In the genomic region with DNA sequence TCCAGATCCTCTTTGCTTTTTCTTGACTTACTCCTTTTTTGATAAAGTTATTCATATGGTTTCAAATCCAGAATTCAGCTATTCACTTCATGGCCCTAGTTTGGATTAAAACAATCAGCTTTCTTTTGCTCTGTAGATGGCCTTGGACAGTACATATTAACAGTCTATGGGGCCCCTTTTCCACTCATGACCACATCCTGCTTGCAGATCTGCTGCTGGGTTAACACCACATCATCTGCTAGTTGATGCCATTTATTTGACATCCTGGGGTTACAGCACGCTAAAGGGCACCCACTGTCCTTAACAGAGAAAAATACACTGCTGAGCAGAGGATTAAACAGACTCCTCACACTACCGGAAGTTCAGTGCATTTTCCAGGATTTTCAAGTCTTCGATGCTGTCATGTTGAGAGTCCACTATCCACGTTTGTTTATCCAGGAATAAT, we compare ENCODE assay signal across 1 cellular context.
TF ChIP-seq lines count a peak whose summit lies in the region.

No MANE protein-coding gene starts in this region.

TF ChIP-seq in GM12878, 131 proteins besides CTCF, POLR2A, EP300 and RAD21 (continued from another document and continues in another):
- no peak for TF ChIP-seq CEBPZ (IDR thresholded peaks at IDR 0.05; ENCODE audit: low read depth, low read length)
- TF ChIP-seq SMAD5 (IDR thresholded peaks at IDR 0.05; ENCODE audit: low read depth), result no peak
- no peak for TF ChIP-seq RFX5 (IDR thresholded peaks at IDR 0.05; ENCODE audit: low read depth, low read length)
- TF ChIP-seq POLR2AphosphoS5 (IDR thresholded peaks at IDR 0.05; ENCODE audit: low read length), result peak; percentile 95
- TF ChIP-seq FOXM1 (IDR thresholded peaks at IDR 0.05; ENCODE audit: low read depth, low read length), result peak; percentile 43; the same call in 1 of the 2 replicates
- TF ChIP-seq YY1 (IDR thresholded peaks at IDR 0.05; ENCODE audit: low read depth, low read length), result peak; percentile 75; the same call in 1 of the 2 replicates
- TF ChIP-seq MYC (IDR thresholded peaks at IDR 0.05; ENCODE audit: insufficient read depth, insufficient read length, insufficient replicate concordance, low read length, severe bottlenecking), result no peak
- no peak for TF ChIP-seq SUZ12 (IDR thresholded peaks at IDR 0.05; ENCODE audit: unreplicated experiment)
- TF ChIP-seq CREB1 (IDR thresholded peaks at IDR 0.05; ENCODE audit: low read depth), result peak; percentile 46; the same call in 1 of the 2 replicates
- no peak for TF ChIP-seq IRF4 (IDR thresholded peaks at IDR 0.05; ENCODE audit: low read depth, low read length)
- TF ChIP-seq, protein P1, sequence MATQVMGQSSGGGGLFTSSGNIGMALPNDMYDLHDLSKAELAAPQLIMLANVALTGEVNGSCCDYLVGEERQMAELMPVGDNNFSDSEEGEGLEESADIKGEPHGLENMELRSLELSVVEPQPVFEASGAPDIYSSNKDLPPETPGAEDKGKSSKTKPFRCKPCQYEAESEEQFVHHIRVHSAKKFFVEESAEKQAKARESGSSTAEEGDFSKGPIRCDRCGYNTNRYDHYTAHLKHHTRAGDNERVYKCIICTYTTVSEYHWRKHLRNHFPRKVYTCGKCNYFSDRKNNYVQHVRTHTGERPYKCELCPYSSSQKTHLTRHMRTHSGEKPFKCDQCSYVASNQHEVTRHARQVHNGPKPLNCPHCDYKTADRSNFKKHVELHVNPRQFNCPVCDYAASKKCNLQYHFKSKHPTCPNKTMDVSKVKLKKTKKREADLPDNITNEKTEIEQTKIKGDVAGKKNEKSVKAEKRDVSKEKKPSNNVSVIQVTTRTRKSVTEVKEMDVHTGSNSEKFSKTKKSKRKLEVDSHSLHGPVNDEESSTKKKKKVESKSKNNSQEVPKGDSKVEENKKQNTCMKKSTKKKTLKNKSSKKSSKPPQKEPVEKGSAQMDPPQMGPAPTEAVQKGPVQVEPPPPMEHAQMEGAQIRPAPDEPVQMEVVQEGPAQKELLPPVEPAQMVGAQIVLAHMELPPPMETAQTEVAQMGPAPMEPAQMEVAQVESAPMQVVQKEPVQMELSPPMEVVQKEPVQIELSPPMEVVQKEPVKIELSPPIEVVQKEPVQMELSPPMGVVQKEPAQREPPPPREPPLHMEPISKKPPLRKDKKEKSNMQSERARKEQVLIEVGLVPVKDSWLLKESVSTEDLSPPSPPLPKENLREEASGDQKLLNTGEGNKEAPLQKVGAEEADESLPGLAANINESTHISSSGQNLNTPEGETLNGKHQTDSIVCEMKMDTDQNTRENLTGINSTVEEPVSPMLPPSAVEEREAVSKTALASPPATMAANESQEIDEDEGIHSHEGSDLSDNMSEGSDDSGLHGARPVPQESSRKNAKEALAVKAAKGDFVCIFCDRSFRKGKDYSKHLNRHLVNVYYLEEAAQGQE (IDR thresholded peaks at IDR 0.05; ENCODE audit: low read depth, low read length), result 0 out of 2 replicates have a peak, but pooled peaks have one; percentile 13
- TF ChIP-seq PML (IDR thresholded peaks at IDR 0.05; ENCODE audit: low read length), result peak; percentile 76
- TF ChIP-seq, protein P2, sequence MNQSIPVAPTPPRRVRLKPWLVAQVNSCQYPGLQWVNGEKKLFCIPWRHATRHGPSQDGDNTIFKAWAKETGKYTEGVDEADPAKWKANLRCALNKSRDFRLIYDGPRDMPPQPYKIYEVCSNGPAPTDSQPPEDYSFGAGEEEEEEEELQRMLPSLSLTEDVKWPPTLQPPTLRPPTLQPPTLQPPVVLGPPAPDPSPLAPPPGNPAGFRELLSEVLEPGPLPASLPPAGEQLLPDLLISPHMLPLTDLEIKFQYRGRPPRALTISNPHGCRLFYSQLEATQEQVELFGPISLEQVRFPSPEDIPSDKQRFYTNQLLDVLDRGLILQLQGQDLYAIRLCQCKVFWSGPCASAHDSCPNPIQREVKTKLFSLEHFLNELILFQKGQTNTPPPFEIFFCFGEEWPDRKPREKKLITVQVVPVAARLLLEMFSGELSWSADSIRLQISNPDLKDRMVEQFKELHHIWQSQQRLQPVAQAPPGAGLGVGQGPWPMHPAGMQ (IDR thresholded peaks at IDR 0.05; ENCODE audit: borderline replicate concordance), result no peak
- TF ChIP-seq TCF7 (IDR thresholded peaks at IDR 0.05; ENCODE audit: borderline replicate concordance), result no peak
- TF ChIP-seq MTA3 (IDR thresholded peaks at IDR 0.05; ENCODE audit: borderline replicate concordance, low read length), result no peak
- no peak for TF ChIP-seq E2F8 (IDR thresholded peaks at IDR 0.05; ENCODE audit: low read depth, partially characterized antibody)
- TF ChIP-seq SKIL (IDR thresholded peaks at IDR 0.05; ENCODE audit: low read depth, poor library complexity, severe bottlenecking), result no peak
- TF ChIP-seq NRF1 (conservative IDR thresholded peaks at IDR 0.05; ENCODE audit: low read depth, low read length), result no peak
- no peak for TF ChIP-seq KAT2A (conservative IDR thresholded peaks at IDR 0.05; ENCODE audit: control insufficient read depth, low read depth, low read length)
- TF ChIP-seq, protein P3, sequence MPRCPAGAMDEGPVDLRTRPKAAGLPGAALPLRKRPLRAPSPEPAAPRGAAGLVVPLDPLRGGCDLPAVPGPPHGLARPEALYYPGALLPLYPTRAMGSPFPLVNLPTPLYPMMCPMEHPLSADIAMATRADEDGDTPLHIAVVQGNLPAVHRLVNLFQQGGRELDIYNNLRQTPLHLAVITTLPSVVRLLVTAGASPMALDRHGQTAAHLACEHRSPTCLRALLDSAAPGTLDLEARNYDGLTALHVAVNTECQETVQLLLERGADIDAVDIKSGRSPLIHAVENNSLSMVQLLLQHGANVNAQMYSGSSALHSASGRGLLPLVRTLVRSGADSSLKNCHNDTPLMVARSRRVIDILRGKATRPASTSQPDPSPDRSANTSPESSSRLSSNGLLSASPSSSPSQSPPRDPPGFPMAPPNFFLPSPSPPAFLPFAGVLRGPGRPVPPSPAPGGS (IDR thresholded peaks at IDR 0.05; ENCODE audit: borderline replicate concordance, insufficient read depth, low read depth, low read length, poor library complexity, severe bottlenecking), result no peak
- 0 out of 2 replicates have a peak, but pooled peaks have one; percentile 54 for TF ChIP-seq EZH2 (IDR thresholded peaks at IDR 0.05; ENCODE audit: borderline replicate concordance, control insufficient read depth, low read depth, low read length)
- no peak for TF ChIP-seq ZNF24 (IDR thresholded peaks at IDR 0.05)
- TF ChIP-seq CBX3 (IDR thresholded peaks at IDR 0.05; ENCODE audit: borderline replicate concordance, low read depth), result no peak
- TF ChIP-seq ZNF622 (IDR thresholded peaks at IDR 0.05), result no peak
- no peak for TF ChIP-seq FOS (IDR thresholded peaks at IDR 0.05; ENCODE audit: borderline replicate concordance, extremely low read depth, insufficient read length)
- TF ChIP-seq DPF2 (IDR thresholded peaks at IDR 0.05), result peak; percentile 40; the same call in 1 of the 2 replicates
- TF ChIP-seq, protein P4, sequence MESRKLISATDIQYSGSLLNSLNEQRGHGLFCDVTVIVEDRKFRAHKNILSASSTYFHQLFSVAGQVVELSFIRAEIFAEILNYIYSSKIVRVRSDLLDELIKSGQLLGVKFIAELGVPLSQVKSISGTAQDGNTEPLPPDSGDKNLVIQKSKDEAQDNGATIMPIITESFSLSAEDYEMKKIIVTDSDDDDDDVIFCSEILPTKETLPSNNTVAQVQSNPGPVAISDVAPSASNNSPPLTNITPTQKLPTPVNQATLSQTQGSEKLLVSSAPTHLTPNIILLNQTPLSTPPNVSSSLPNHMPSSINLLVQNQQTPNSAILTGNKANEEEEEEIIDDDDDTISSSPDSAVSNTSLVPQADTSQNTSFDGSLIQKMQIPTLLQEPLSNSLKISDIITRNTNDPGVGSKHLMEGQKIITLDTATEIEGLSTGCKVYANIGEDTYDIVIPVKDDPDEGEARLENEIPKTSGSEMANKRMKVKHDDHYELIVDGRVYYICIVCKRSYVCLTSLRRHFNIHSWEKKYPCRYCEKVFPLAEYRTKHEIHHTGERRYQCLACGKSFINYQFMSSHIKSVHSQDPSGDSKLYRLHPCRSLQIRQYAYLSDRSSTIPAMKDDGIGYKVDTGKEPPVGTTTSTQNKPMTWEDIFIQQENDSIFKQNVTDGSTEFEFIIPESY (IDR thresholded peaks at IDR 0.05), result no peak
- no peak for TF ChIP-seq CREM (IDR thresholded peaks at IDR 0.05; ENCODE audit: low read depth)
- TF ChIP-seq STAT3 (IDR thresholded peaks at IDR 0.05; ENCODE audit: low read depth, low read length), result no peak
- no peak for TF ChIP-seq BCLAF1 (IDR thresholded peaks at IDR 0.05)
- TF ChIP-seq MYB (IDR thresholded peaks at IDR 0.05; ENCODE audit: borderline replicate concordance, low read depth, low read length), result no peak
- TF ChIP-seq USF2 (IDR thresholded peaks at IDR 0.05; ENCODE audit: borderline replicate concordance, low read depth, low read length), result no peak
